Comparison of ENCODE assay signal across 14 cellular contexts in genomic region chr20:21640556-21640955, GRCh38.
DNase-seq lines count a peak whose midpoint lies in the region; ATAC-seq and TF ChIP-seq lines count a peak whose summit lies in the region.
"Had no signal": no experiment of that assay in that cellular context is flagged by ENCODE, and none has a peak within 500 bp of the region (broad histone marks: within the 10 kb centered on the region; RNA-seq: fewer than 3 reads in every experiment).

No MANE protein-coding gene starts in this region.

- H4K20me1 ChIP-seq in hepatocyte (ENCODE audit: insufficient read depth, poor library complexity, severe bottlenecking): no peaks in the 10 kb centered on the region

- WGBS in hepatocyte (ENCODE audit: low lambda C conversion rate, missing lambda C conversion rate): 21% methylated on average over 4 of the region's 4 CpGs

- TF ChIP-seq CTCF in hepatocyte (IDR thresholded peaks at IDR 0.05; ENCODE audit: poor library complexity) (peak; percentile 39), Calu3 (IDR thresholded peaks at IDR 0.05; ENCODE audit: unreplicated experiment) (no peak)

- H3K4me3 ChIP-seq in hepatocyte: no peak overlapping the region
- H3K4me3 ChIP-seq: skin epidermis had no signal

- no peaks in the 10 kb centered on the region for H3K27me3 ChIP-seq in hepatocyte

- H3K9me2 ChIP-seq in hepatocyte (replicated peaks; ENCODE audit: insufficient read depth): no peaks in the 10 kb centered on the region

- H2AFZ ChIP-seq in hepatocyte: no peak overlapping the region

- H3K27ac ChIP-seq in hepatocyte: no peak overlapping the region
- H3K27ac ChIP-seq: skin epidermis had no signal

- H3K4me1 Mint-ChIP-seq in Calu3 (ENCODE audit: low read depth, unreplicated experiment): no peaks in the 10 kb centered on the region
- H3K4me1 Mint-ChIP-seq: activated CD4-positive, alpha-beta memory T cell treated with anti-CD3 and anti-CD28 coated beads, Interleukin-2, amount 10 ng/mL, durations not matched to agents 7 days and 5 days; memory B cell; stimulated activated naive B cell treated with anti-CD40 and anti-IgM and Interleukin-4, amounts not matched to agents 10 μg/mL and 1 μg/mL and 100 μg/mL, for 72 hours had no signal

- H3K4me1 ChIP-seq in hepatocyte (ENCODE audit: insufficient read depth): no peaks in the 10 kb centered on the region

- H3K79me2 ChIP-seq in hepatocyte: no peaks in the 10 kb centered on the region

- BruUV-seq in Calu3 (replicated peaks; lab: Mats Ljungman, UMichigan): no TSS peak

- H3K4me3 Mint-ChIP-seq in Calu3 (ENCODE audit: low read depth, unreplicated experiment): no peak overlapping the region
- H3K4me3 Mint-ChIP-seq: activated CD4-positive, alpha-beta memory T cell treated with anti-CD3 and anti-CD28 coated beads, Interleukin-2, amount 10 ng/mL, durations not matched to agents 7 days and 5 days; memory B cell; stimulated activated naive B cell treated with anti-CD40 and anti-IgM and Interleukin-4, amounts not matched to agents 10 μg/mL and 1 μg/mL and 100 μg/mL, for 72 hours had no signal

- ATAC-seq in HG02610 (IDR thresholded peaks at IDR 0.05; ENCODE audit: unreplicated experiment) (no peak), HG03565 (IDR thresholded peaks at IDR 0.05; ENCODE audit: unreplicated experiment) (no peak)

- no peak overlapping the region for H3K27ac Mint-ChIP-seq in Calu3 (ENCODE audit: unreplicated experiment)
- H3K27ac Mint-ChIP-seq: activated CD4-positive, alpha-beta memory T cell treated with anti-CD3 and anti-CD28 coated beads, Interleukin-2, amount 10 ng/mL, durations not matched to agents 7 days and 5 days; memory B cell; stimulated activated naive B cell treated with anti-CD40 and anti-IgM and Interleukin-4, amounts not matched to agents 10 μg/mL and 1 μg/mL and 100 μg/mL, for 72 hours had no signal

- DNase-seq in DMS153 treated with DMSO at 0.1 percent for 48 hours (lab: John Stamatoyannopoulos, UW; ENCODE audit: unreplicated experiment): peak; percentile 56
- peak; percentile 46 for DNase-seq in HEK293T (ENCODE audit: extremely low spot score)
- DNase-seq in NCI-H748 treated with DMSO at 0.1 percent for 48 hours (lab: John Stamatoyannopoulos, UW): peak; percentile 64
- peak; percentile 52 for DNase-seq in hepatocyte (ENCODE audit: low spot score)
- no peak for DNase-seq in NCI-H128 (lab: John Stamatoyannopoulos, UW; ENCODE audit: unreplicated experiment)
- DNase-seq in Calu3: no peak
- DNase-seq: activated CD4-positive, alpha-beta memory T cell treated with anti-CD3 and anti-CD28 coated beads, Interleukin-2, amount 10 ng/mL, durations not matched to agents 7 days and 5 days; amniotic stem cell; erythroblast; stimulated activated naive B cell treated with anti-CD40 and anti-IgM and Interleukin-4, amounts not matched to agents 10 μg/mL and 1 μg/mL and 100 μg/mL, for 72 hours had no signal

- CTCF ChIA-PET in HEK293T (lab: Yijun Ruan, JAX): interaction anchor here (0.6 to 1.4 kb wide), 4 partner anchors 12 to 61 kb away, joined by 3 to 4 read pairs (median 3); no protein-coding TSS in a partner anchor
- CTCF ChIA-PET in Calu3 (lab: Charles Lee): no interaction called here

- no peaks in the 10 kb centered on the region for H3K9me3 Mint-ChIP-seq in Calu3 (ENCODE audit: low read depth, unreplicated experiment)

- POLR2A ChIA-PET in HEK293T (lab: Yijun Ruan, JAX): no interaction called here

- no peaks in the 10 kb centered on the region for H3K9me3 ChIP-seq in hepatocyte (ENCODE audit: low read depth)

- no peaks in the 10 kb centered on the region for H3K36me3 Mint-ChIP-seq in Calu3 (ENCODE audit: insufficient read depth, unreplicated experiment)
- H3K36me3 Mint-ChIP-seq: memory B cell; stimulated activated naive B cell treated with anti-CD40 and anti-IgM and Interleukin-4, amounts not matched to agents 10 μg/mL and 1 μg/mL and 100 μg/mL, for 72 hours had no signal

- no peak overlapping the region for H3K4me2 ChIP-seq in hepatocyte

- no peaks in the 10 kb centered on the region for H3K27me3 Mint-ChIP-seq in Calu3 (ENCODE audit: unreplicated experiment)
- H3K27me3 Mint-ChIP-seq: activated CD4-positive, alpha-beta memory T cell treated with anti-CD3 and anti-CD28 coated beads, Interleukin-2, amount 10 ng/mL, durations not matched to agents 7 days and 5 days had no signal

- intact Hi-C loops in Calu3 (cut with micrococcal nuclease; ENCODE audit: unreplicated experiment): loop anchor here (10.0 kb wide), 1 partner anchor 464 kb away; no protein-coding TSS in a partner anchor

- H3K36me3 ChIP-seq in hepatocyte (replicated peaks; ENCODE audit: insufficient read depth, low read depth): no peaks in the 10 kb centered on the region

TF ChIP-seq in HEK293T, 16 proteins besides CTCF, POLR2A, EP300 and RAD21:
- TF ChIP-seq FOXM1 (IDR thresholded peaks at IDR 0.05; ENCODE audit: borderline replicate concordance) (no peak), ELF4 (IDR thresholded peaks at IDR 0.05) (no peak), FOXA1 (IDR thresholded peaks at IDR 0.05) (no peak), CTBP1 (IDR thresholded peaks at IDR 0.05; ENCODE audit: borderline replicate concordance) (no peak), TARDBP (IDR thresholded peaks at IDR 0.05) (no peak)

Comparison
In these comparisons a context has a peak if more than half of its experiments do, and no peak if none do; other contexts are left out.
1. DNase-seq: peak in DMS153 treated with DMSO at 0.1 percent for 48 hours (single experiment), HEK293T (single experiment), NCI-H748 treated with DMSO at 0.1 percent for 48 hours (single experiment) and hepatocyte (single experiment); none in NCI-H128 (single experiment) and Calu3 (single experiment).